Comparison of ENCODE assay signal across 26 cellular contexts in the genomic region with DNA sequence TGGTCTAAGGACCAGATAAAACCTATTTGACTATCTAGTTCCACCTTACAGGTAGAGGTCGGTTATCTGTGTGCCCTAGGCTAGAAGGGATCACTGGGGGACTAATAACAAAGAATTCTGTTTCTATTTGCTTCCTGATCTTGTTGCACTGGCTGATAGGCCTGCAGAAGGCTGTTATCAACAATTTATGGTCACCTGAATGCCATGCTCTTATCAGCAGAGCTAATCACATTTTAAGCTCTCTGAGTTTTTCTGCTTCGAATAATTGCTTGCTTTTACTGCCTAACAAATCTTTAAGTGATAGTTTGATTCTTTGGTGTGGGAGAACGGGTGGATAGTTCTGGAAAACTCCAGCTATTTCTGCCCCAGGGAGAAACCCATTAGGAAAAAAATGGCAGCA.
"Had no signal": no experiment of that assay in that cellular context is flagged by ENCODE, and none has a peak within 500 bp of the region (broad histone marks: within the 10 kb centered on the region; RNA-seq: fewer than 3 reads in every experiment).

No MANE protein-coding gene starts in this region.

- H3K9me3 ChIP-seq: thoracic aorta, upper lobe of right lung, uterus had no signal

- H3K4me1 ChIP-seq: psoas muscle, upper lobe of right lung had no signal

- H3K27me3 ChIP-seq: esophagus squamous epithelium, tibial nerve, upper lobe of right lung, uterus had no signal

- H3K4me3 Mint-ChIP-seq: immature natural killer cell; memory B cell; naive thymus-derived CD4-positive, alpha-beta T cell; nephron; stimulated activated naive B cell treated with anti-CD40 and anti-IgM and Interleukin-4, amounts not matched to agents 10 μg/mL and 1 μg/mL and 100 μg/mL, for 72 hours; stimulated activated naive CD8-positive, alpha-beta T cell treated with anti-CD3 and anti-CD28 coated beads, Interleukin-15, Interleukin-2, amounts not matched to agents 100 ng/mL and 50 ng/mL, for 24 hours had no signal

- H3K27ac ChIP-seq: coronary artery, esophagus squamous epithelium, psoas muscle, skin epidermis, thoracic aorta, tibial nerve, upper lobe of right lung, uterus had no signal

- H3K4me1 Mint-ChIP-seq: immature natural killer cell; memory B cell; naive thymus-derived CD4-positive, alpha-beta T cell; stimulated activated naive B cell treated with anti-CD40 and anti-IgM and Interleukin-4, amounts not matched to agents 10 μg/mL and 1 μg/mL and 100 μg/mL, for 72 hours had no signal

- H3K4me3 ChIP-seq: coronary artery, esophagus squamous epithelium, lung, psoas muscle, skin epidermis, thoracic aorta, tibial nerve, upper lobe of right lung, uterus had no signal

- DNase-seq: dermis blood vessel endothelial cell; effector memory CD4-positive, alpha-beta T cell; erythroblast; esophagus squamous epithelium; foreskin melanocyte; hypothalamus; immature natural killer cell; midbrain; naive thymus-derived CD4-positive, alpha-beta T cell; nucleus accumbens; psoas muscle; right cardiac atrium; stimulated activated CD4-positive, alpha-beta T cell treated with anti-CD3 and anti-CD28 coated beads, Interleukin-15, amount 100 ng/mL, for 24 hours; stimulated activated CD4-positive, alpha-beta T cell treated with anti-CD3 and anti-CD28 coated beads, Interleukin-2, amount 100 ng/mL, for 48 hours; stimulated activated naive B cell treated with anti-CD40 and anti-IgM and Interleukin-4, amounts not matched to agents 10 μg/mL and 1 μg/mL and 100 μg/mL, for 72 hours; upper lobe of right lung; uterus had no signal

- H3K27ac Mint-ChIP-seq: memory B cell; naive thymus-derived CD4-positive, alpha-beta T cell; nephron; stimulated activated naive B cell treated with anti-CD40 and anti-IgM and Interleukin-4, amounts not matched to agents 10 μg/mL and 1 μg/mL and 100 μg/mL, for 72 hours; stimulated activated naive CD8-positive, alpha-beta T cell treated with anti-CD3 and anti-CD28 coated beads, Interleukin-15, Interleukin-2, amounts not matched to agents 100 ng/mL and 50 ng/mL, for 24 hours had no signal

- H3K36me3 ChIP-seq: esophagus squamous epithelium, thoracic aorta, tibial nerve, upper lobe of right lung, uterus had no signal

- ATAC-seq: left lobe of liver; naive thymus-derived CD4-positive, alpha-beta T cell; psoas muscle; right cardiac atrium; stimulated activated naive B cell treated with anti-CD40 and anti-IgM and Interleukin-4, amounts not matched to agents 10 μg/mL and 1 μg/mL and 100 μg/mL, for 72 hours; upper lobe of right lung had no signal

- H3K36me3 Mint-ChIP-seq: immature natural killer cell; memory B cell; naive thymus-derived CD4-positive, alpha-beta T cell; stimulated activated naive B cell treated with anti-CD40 and anti-IgM and Interleukin-4, amounts not matched to agents 10 μg/mL and 1 μg/mL and 100 μg/mL, for 72 hours had no signal
